Comparison of ENCODE assay signal across 2 cellular contexts in genomic region chr13:40273173-40274000, GRCh38.
TF ChIP-seq lines count a peak whose summit lies in the region.

No MANE protein-coding gene starts in this region.

TF ChIP-seq in H1, 55 proteins besides CTCF, POLR2A, EP300 and RAD21 (continues in another document):
- TF ChIP-seq CHD1 (IDR thresholded peaks at IDR 0.05; ENCODE audit: low read depth, low read length): no peak
- no peak for TF ChIP-seq JUN (IDR thresholded peaks at IDR 0.05; ENCODE audit: low read depth, low read length)
- no peak for TF ChIP-seq RNF2 (IDR thresholded peaks at IDR 0.05; ENCODE audit: borderline replicate concordance, low read depth, low read length, missing control alignments, poor library complexity, severe bottlenecking)
- no peak for TF ChIP-seq CBX8 (IDR thresholded peaks at IDR 0.05; ENCODE audit: borderline replicate concordance, low read depth, low read length)
- no peak for TF ChIP-seq ATF2 (IDR thresholded peaks at IDR 0.05; ENCODE audit: low read length)
- no peak for TF ChIP-seq RFX5 (IDR thresholded peaks at IDR 0.05; ENCODE audit: borderline replicate concordance, low read depth, low read length)
- no peak for TF ChIP-seq ZNF274 (IDR thresholded peaks at IDR 0.05; ENCODE audit: borderline replicate concordance, extremely low read depth, low read length)
- TF ChIP-seq CREB1 (IDR thresholded peaks at IDR 0.05): no peak
- TF ChIP-seq BACH1 (IDR thresholded peaks at IDR 0.05; ENCODE audit: low read length): no peak
- TF ChIP-seq ASH2L (IDR thresholded peaks at IDR 0.05; ENCODE audit: low read length): no peak
- TF ChIP-seq YY1 (IDR thresholded peaks at IDR 0.05; ENCODE audit: low read depth, low read length): no peak
- TF ChIP-seq SIN3A (conservative IDR thresholded peaks at IDR 0.05 in 1 of 2, IDR thresholded peaks at IDR 0.05 in 1 of 2; ENCODE audit: low read depth in 1 of 2, low read length in 2 of 2): no peak
- no peak for TF ChIP-seq PHF8 (conservative IDR thresholded peaks at IDR 0.05; ENCODE audit: low read depth, low read length)
- TF ChIP-seq TAF1 (IDR thresholded peaks at IDR 0.05; ENCODE audit: low read depth, low read length): no peak
- TF ChIP-seq POU5F1 (IDR thresholded peaks at IDR 0.05; ENCODE audit: low read depth, low read length): no peak
- no peak for TF ChIP-seq SAP30 (IDR thresholded peaks at IDR 0.05; ENCODE audit: insufficient read depth, insufficient replicate concordance, low read length)
- no peak for TF ChIP-seq HDAC2 (IDR thresholded peaks at IDR 0.05; ENCODE audit: borderline replicate concordance in 1 of 2, low read depth in 2 of 2, low read length in 2 of 2)

TF ChIP-seq in WTC11, 78 proteins besides CTCF, POLR2A, EP300 and RAD21:
- no peak for TF ChIP-seq ZNF281 (CRISPR knock-in tag; IDR thresholded peaks at IDR 0.05)
- TF ChIP-seq, protein P1, sequence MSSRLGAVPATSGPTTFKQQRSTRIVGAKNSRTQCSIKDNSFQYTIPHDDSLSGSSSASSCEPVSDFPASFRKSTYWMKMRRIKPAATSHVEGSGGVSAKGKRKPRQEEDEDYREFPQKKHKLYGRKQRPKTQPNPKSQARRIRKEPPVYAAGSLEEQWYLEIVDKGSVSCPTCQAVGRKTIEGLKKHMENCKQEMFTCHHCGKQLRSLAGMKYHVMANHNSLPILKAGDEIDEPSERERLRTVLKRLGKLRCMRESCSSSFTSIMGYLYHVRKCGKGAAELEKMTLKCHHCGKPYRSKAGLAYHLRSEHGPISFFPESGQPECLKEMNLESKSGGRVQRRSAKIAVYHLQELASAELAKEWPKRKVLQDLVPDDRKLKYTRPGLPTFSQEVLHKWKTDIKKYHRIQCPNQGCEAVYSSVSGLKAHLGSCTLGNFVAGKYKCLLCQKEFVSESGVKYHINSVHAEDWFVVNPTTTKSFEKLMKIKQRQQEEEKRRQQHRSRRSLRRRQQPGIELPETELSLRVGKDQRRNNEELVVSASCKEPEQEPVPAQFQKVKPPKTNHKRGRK (CRISPR knock-in tag; IDR thresholded peaks at IDR 0.05; ENCODE audit: borderline replicate concordance): no peak
- TF ChIP-seq ZNF121 (CRISPR knock-in tag; IDR thresholded peaks at IDR 0.05): no peak
- TF ChIP-seq CREM (CRISPR knock-in tag; IDR thresholded peaks at IDR 0.05): no peak
- no peak for TF ChIP-seq ZNF232 (CRISPR knock-in tag; IDR thresholded peaks at IDR 0.05)
- no peak for TF ChIP-seq SOX15 (CRISPR knock-in tag; IDR thresholded peaks at IDR 0.05)
- TF ChIP-seq, protein P2, sequence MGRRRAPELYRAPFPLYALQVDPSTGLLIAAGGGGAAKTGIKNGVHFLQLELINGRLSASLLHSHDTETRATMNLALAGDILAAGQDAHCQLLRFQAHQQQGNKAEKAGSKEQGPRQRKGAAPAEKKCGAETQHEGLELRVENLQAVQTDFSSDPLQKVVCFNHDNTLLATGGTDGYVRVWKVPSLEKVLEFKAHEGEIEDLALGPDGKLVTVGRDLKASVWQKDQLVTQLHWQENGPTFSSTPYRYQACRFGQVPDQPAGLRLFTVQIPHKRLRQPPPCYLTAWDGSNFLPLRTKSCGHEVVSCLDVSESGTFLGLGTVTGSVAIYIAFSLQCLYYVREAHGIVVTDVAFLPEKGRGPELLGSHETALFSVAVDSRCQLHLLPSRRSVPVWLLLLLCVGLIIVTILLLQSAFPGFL (CRISPR knock-in tag; IDR thresholded peaks at IDR 0.05; ENCODE audit: borderline replicate concordance): no peak
- no peak for TF ChIP-seq MAX (CRISPR knock-in tag; IDR thresholded peaks at IDR 0.05)
- no peak for TF ChIP-seq TCF7 (CRISPR knock-in tag; IDR thresholded peaks at IDR 0.05; ENCODE audit: low read depth)
- TF ChIP-seq SMAD3 (CRISPR knock-in tag; IDR thresholded peaks at IDR 0.05; ENCODE audit: borderline replicate concordance): no peak
- no peak for TF ChIP-seq ATF6 (CRISPR knock-in tag; IDR thresholded peaks at IDR 0.05)
- no peak for TF ChIP-seq OVOL2 (CRISPR knock-in tag; IDR thresholded peaks at IDR 0.05; ENCODE audit: borderline replicate concordance)
- TF ChIP-seq, protein P3, sequence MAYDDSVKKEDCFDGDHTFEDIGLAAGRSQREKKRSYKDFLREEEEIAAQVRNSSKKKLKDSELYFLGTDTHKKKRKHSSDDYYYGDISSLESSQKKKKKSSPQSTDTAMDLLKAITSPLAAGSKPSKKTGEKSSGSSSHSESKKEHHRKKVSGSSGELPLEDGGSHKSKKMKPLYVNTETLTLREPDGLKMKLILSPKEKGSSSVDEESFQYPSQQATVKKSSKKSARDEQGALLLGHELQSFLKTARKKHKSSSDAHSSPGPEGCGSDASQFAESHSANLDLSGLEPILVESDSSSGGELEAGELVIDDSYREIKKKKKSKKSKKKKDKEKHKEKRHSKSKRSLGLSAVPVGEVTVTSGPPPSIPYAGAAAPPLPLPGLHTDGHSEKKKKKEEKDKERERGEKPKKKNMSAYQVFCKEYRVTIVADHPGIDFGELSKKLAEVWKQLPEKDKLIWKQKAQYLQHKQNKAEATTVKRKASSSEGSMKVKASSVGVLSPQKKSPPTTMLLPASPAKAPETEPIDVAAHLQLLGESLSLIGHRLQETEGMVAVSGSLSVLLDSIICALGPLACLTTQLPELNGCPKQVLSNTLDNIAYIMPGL (CRISPR knock-in tag; IDR thresholded peaks at IDR 0.05): no peak
- TF ChIP-seq, protein P4, sequence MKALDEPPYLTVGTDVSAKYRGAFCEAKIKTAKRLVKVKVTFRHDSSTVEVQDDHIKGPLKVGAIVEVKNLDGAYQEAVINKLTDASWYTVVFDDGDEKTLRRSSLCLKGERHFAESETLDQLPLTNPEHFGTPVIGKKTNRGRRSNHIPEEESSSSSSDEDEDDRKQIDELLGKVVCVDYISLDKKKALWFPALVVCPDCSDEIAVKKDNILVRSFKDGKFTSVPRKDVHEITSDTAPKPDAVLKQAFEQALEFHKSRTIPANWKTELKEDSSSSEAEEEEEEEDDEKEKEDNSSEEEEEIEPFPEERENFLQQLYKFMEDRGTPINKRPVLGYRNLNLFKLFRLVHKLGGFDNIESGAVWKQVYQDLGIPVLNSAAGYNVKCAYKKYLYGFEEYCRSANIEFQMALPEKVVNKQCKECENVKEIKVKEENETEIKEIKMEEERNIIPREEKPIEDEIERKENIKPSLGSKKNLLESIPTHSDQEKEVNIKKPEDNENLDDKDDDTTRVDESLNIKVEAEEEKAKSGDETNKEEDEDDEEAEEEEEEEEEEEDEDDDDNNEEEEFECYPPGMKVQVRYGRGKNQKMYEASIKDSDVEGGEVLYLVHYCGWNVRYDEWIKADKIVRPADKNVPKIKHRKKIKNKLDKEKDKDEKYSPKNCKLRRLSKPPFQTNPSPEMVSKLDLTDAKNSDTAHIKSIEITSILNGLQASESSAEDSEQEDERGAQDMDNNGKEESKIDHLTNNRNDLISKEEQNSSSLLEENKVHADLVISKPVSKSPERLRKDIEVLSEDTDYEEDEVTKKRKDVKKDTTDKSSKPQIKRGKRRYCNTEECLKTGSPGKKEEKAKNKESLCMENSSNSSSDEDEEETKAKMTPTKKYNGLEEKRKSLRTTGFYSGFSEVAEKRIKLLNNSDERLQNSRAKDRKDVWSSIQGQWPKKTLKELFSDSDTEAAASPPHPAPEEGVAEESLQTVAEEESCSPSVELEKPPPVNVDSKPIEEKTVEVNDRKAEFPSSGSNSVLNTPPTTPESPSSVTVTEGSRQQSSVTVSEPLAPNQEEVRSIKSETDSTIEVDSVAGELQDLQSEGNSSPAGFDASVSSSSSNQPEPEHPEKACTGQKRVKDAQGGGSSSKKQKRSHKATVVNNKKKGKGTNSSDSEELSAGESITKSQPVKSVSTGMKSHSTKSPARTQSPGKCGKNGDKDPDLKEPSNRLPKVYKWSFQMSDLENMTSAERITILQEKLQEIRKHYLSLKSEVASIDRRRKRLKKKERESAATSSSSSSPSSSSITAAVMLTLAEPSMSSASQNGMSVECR (CRISPR knock-in tag; IDR thresholded peaks at IDR 0.05; ENCODE audit: borderline replicate concordance): no peak
